In genomic region chr10:116044722-116045374, GRCh38 we compare ENCODE assay signal across 18 cellular contexts.
DNase-seq lines count a peak whose midpoint lies in the region; ATAC-seq and TF ChIP-seq lines count a peak whose summit lies in the region.
"Had no signal": no experiment of that assay in that cellular context is flagged by ENCODE, and none has a peak within 500 bp of the region (broad histone marks: within the 10 kb centered on the region; RNA-seq: fewer than 3 reads in every experiment).

No MANE protein-coding gene starts in this region.

- TF ChIP-seq CTCF in HFFc6 (IDR thresholded peaks at IDR 0.05) (no peak), brain (conservative IDR thresholded peaks at IDR 0.05) (no peak)

- H3K27ac ChIP-seq in right cardiac atrium (ENCODE audit: low read length) = peak overlapping the region; percentile 48
- H3K27ac ChIP-seq in subcutaneous abdominal adipose tissue (ENCODE audit: low read depth, low read length) = peak overlapping the region; percentile 55
- H3K27ac ChIP-seq: brain microvascular endothelial cell, RWPE1 had no signal

- CTCF ChIA-PET in activated CD8-positive, alpha-beta T cell treated with anti-CD3 and anti-CD28 coated beads, Interleukin-2, amount 10 ng/mL, durations not matched to agents 7 days and 5 days (lab: Charles Lee) = no interaction called here

- H3K27ac Mint-ChIP-seq in HFFc6 (no peak overlapping the region), brain (peak overlapping the region in 3 of 5 experiments; percentile 29 to 58 (median 51))
- no peak overlapping the region for H3K27ac Mint-ChIP-seq in activated CD8-positive, alpha-beta T cell treated with anti-CD3 and anti-CD28 coated beads, Interleukin-2, amount 10 ng/mL, durations not matched to agents 7 days and 5 days
- H3K27ac Mint-ChIP-seq in stimulated activated naive B cell treated with anti-CD40 and anti-IgM and Interleukin-4, amounts not matched to agents 10 μg/mL and 1 μg/mL and 100 μg/mL, for 72 hours = no peak overlapping the region
- H3K27ac Mint-ChIP-seq: CD8-positive, alpha-beta T cell; effector memory CD8-positive, alpha-beta T cell; stimulated activated memory B cell treated with anti-CD40 and anti-IgM and Interleukin-4, amounts not matched to agents 10 μg/mL and 1 μg/mL and 100 μg/mL, for 72 hours had no signal

- H3K9ac ChIP-seq in subcutaneous abdominal adipose tissue (ENCODE audit: low read length in 5 of 5) = no peak overlapping the region

- peak; percentile 91 to 93 for ATAC-seq in right cardiac atrium
- ATAC-seq in activated CD8-positive, alpha-beta T cell treated with anti-CD3 and anti-CD28 coated beads, Interleukin-2, amount 10 ng/mL, durations not matched to agents 7 days and 5 days = no peak
- no peak for ATAC-seq in stimulated activated naive B cell treated with anti-CD40 and anti-IgM and Interleukin-4, amounts not matched to agents 10 μg/mL and 1 μg/mL and 100 μg/mL, for 72 hours (replicated peaks)
- ATAC-seq: CD8-positive, alpha-beta T cell; effector memory CD8-positive, alpha-beta T cell; K562; stimulated activated memory B cell treated with anti-CD40 and anti-IgM and Interleukin-4, amounts not matched to agents 10 μg/mL and 1 μg/mL and 100 μg/mL, for 72 hours had no signal

- H3K27me3 Mint-ChIP-seq in HFFc6 (ENCODE audit: insufficient read depth) = peaks cover 8% of the 10 kb centered on the region
- H3K27me3 Mint-ChIP-seq in brain = peaks cover 3% of the 10 kb centered on the region
- no peaks in the 10 kb centered on the region for H3K27me3 Mint-ChIP-seq in activated CD8-positive, alpha-beta T cell treated with anti-CD3 and anti-CD28 coated beads, Interleukin-2, amount 10 ng/mL, durations not matched to agents 7 days and 5 days (ENCODE audit: low read depth)
- H3K27me3 Mint-ChIP-seq in stimulated activated naive B cell treated with anti-CD40 and anti-IgM and Interleukin-4, amounts not matched to agents 10 μg/mL and 1 μg/mL and 100 μg/mL, for 72 hours = peaks cover 0 to 5% of the 10 kb centered on the region in 2 donors
- H3K27me3 Mint-ChIP-seq: effector memory CD8-positive, alpha-beta T cell; stimulated activated memory B cell treated with anti-CD40 and anti-IgM and Interleukin-4, amounts not matched to agents 10 μg/mL and 1 μg/mL and 100 μg/mL, for 72 hours had no signal

- POLR2A ChIA-PET in activated CD8-positive, alpha-beta T cell treated with anti-CD3 and anti-CD28 coated beads, Interleukin-2, amount 10 ng/mL, durations not matched to agents 7 days and 5 days (lab: Charles Lee) = no interaction called here

- no peaks in the 10 kb centered on the region for H3K4me1 ChIP-seq in right cardiac atrium (ENCODE audit: control insufficient read depth, insufficient read depth, low read length)
- peaks cover 12 to 50% (median 38%) of the 10 kb centered on the region in 5 donors for H3K4me1 ChIP-seq in subcutaneous abdominal adipose tissue (ENCODE audit: control insufficient read depth in 5 of 5, insufficient read depth in 5 of 5, low read length in 5 of 5)

- intact Hi-C loops in right cardiac atrium (cut with DNase I) = no loop called here

- H3K9me3 ChIP-seq in right cardiac atrium (ENCODE audit: control insufficient read depth, low read length) = no peaks in the 10 kb centered on the region
- H3K9me3 ChIP-seq in subcutaneous abdominal adipose tissue (ENCODE audit: control insufficient read depth in 5 of 5, low read length in 5 of 5) = no peaks in the 10 kb centered on the region

- H3K4me1 Mint-ChIP-seq in HFFc6 (ENCODE audit: low read depth) (no peaks in the 10 kb centered on the region), brain (peaks cover 45% of the 10 kb centered on the region)
- H3K4me1 Mint-ChIP-seq in activated CD8-positive, alpha-beta T cell treated with anti-CD3 and anti-CD28 coated beads, Interleukin-2, amount 10 ng/mL, durations not matched to agents 7 days and 5 days (ENCODE audit: low read depth) = no peaks in the 10 kb centered on the region
- no peaks in the 10 kb centered on the region for H3K4me1 Mint-ChIP-seq in stimulated activated naive B cell treated with anti-CD40 and anti-IgM and Interleukin-4, amounts not matched to agents 10 μg/mL and 1 μg/mL and 100 μg/mL, for 72 hours
- H3K4me1 Mint-ChIP-seq: stimulated activated memory B cell treated with anti-CD40 and anti-IgM and Interleukin-4, amounts not matched to agents 10 μg/mL and 1 μg/mL and 100 μg/mL, for 72 hours had no signal

- peak; percentile 9 for DNase-seq in HFFc6
- peak; percentile 66 to 78 (median 69) for DNase-seq in right cardiac atrium
- no peak for DNase-seq in activated CD8-positive, alpha-beta T cell treated with anti-CD3 and anti-CD28 coated beads, Interleukin-2, amount 10 ng/mL, durations not matched to agents 7 days and 5 days
- no peak for DNase-seq in 8988T
- DNase-seq in stimulated activated naive B cell treated with anti-CD40 and anti-IgM and Interleukin-4, amounts not matched to agents 10 μg/mL and 1 μg/mL and 100 μg/mL, for 72 hours = no peak
- DNase-seq in SKM-1 (lab: John Stamatoyannopoulos, UW; ENCODE audit: unreplicated experiment) = no peak
- DNase-seq: activated CD4-positive, alpha-beta T cell treated with anti-CD3 and anti-CD28 coated beads, Interleukin-2, amount 50 U/mL, for 48 hours; brain microvascular endothelial cell; CD8-positive, alpha-beta T cell; effector memory CD8-positive, alpha-beta T cell; H7; NCI-H1694 treated with DMSO at 0.1 percent for 48 hours; stimulated activated CD4-positive, alpha-beta T cell treated with anti-CD3 and anti-CD28 coated beads, Interleukin-4, amount 100 ng/mL, for 24 hours had no signal

- no peaks in the 10 kb centered on the region for H3K9me3 Mint-ChIP-seq in HFFc6
- H3K9me3 Mint-ChIP-seq in brain = peaks cover 0 to 11% (median 0%) of the 10 kb centered on the region in 5 experiments
- peaks cover 4% of the 10 kb centered on the region for H3K9me3 Mint-ChIP-seq in activated CD8-positive, alpha-beta T cell treated with anti-CD3 and anti-CD28 coated beads, Interleukin-2, amount 10 ng/mL, durations not matched to agents 7 days and 5 days (ENCODE audit: insufficient read depth)
- H3K9me3 Mint-ChIP-seq in stimulated activated naive B cell treated with anti-CD40 and anti-IgM and Interleukin-4, amounts not matched to agents 10 μg/mL and 1 μg/mL and 100 μg/mL, for 72 hours = peaks cover 9% of the 10 kb centered on the region in 2 donors
- H3K9me3 Mint-ChIP-seq: CD8-positive, alpha-beta T cell had no signal

- H3K36me3 ChIP-seq in subcutaneous abdominal adipose tissue (ENCODE audit: control insufficient read depth in 5 of 5, insufficient read depth in 5 of 5, low read length in 5 of 5) = no peaks in the 10 kb centered on the region
- H3K36me3 ChIP-seq: brain microvascular endothelial cell had no signal

- H3K4me3 ChIP-seq in right cardiac atrium (ENCODE audit: low read length) (no peak overlapping the region), subcutaneous abdominal adipose tissue (ENCODE audit: low read depth in 1 of 5, low read length in 5 of 5) (peak overlapping the region in 3 of 5 donors; percentile 7 to 31 (median 12))
- H3K4me3 ChIP-seq: K562 had no signal

- no peaks in the 10 kb centered on the region for H3K27me3 ChIP-seq in right cardiac atrium (ENCODE audit: control insufficient read depth, insufficient read depth)
- no peaks in the 10 kb centered on the region for H3K27me3 ChIP-seq in subcutaneous abdominal adipose tissue (ENCODE audit: control insufficient read depth in 5 of 5, insufficient read depth in 4 of 5, low read length in 5 of 5)
- H3K27me3 ChIP-seq: brain microvascular endothelial cell had no signal

- 29% methylated on average over 4 of the region's 4 CpGs for WGBS in right cardiac atrium

- no peaks in the 10 kb centered on the region for H3K36me3 Mint-ChIP-seq in HFFc6 (ENCODE audit: low read depth)
- no peaks in the 10 kb centered on the region for H3K36me3 Mint-ChIP-seq in brain
- H3K36me3 Mint-ChIP-seq in activated CD8-positive, alpha-beta T cell treated with anti-CD3 and anti-CD28 coated beads, Interleukin-2, amount 10 ng/mL, durations not matched to agents 7 days and 5 days (ENCODE audit: low read depth) = no peaks in the 10 kb centered on the region
- H3K36me3 Mint-ChIP-seq in stimulated activated naive B cell treated with anti-CD40 and anti-IgM and Interleukin-4, amounts not matched to agents 10 μg/mL and 1 μg/mL and 100 μg/mL, for 72 hours = no peaks in the 10 kb centered on the region
- H3K36me3 Mint-ChIP-seq: CD8-positive, alpha-beta T cell; stimulated activated memory B cell treated with anti-CD40 and anti-IgM and Interleukin-4, amounts not matched to agents 10 μg/mL and 1 μg/mL and 100 μg/mL, for 72 hours had no signal

- no peak overlapping the region for H3K4me3 Mint-ChIP-seq in HFFc6
- no peak overlapping the region for H3K4me3 Mint-ChIP-seq in brain
- no peak overlapping the region for H3K4me3 Mint-ChIP-seq in activated CD8-positive, alpha-beta T cell treated with anti-CD3 and anti-CD28 coated beads, Interleukin-2, amount 10 ng/mL, durations not matched to agents 7 days and 5 days
- no peak overlapping the region for H3K4me3 Mint-ChIP-seq in stimulated activated naive B cell treated with anti-CD40 and anti-IgM and Interleukin-4, amounts not matched to agents 10 μg/mL and 1 μg/mL and 100 μg/mL, for 72 hours
- H3K4me3 Mint-ChIP-seq: CD8-positive, alpha-beta T cell; effector memory CD8-positive, alpha-beta T cell; stimulated activated memory B cell treated with anti-CD40 and anti-IgM and Interleukin-4, amounts not matched to agents 10 μg/mL and 1 μg/mL and 100 μg/mL, for 72 hours had no signal

Comparison
In these comparisons a context has a peak if more than half of its experiments do, and no peak if none do; other contexts are left out.
1. DNase-seq: peak in HFFc6 (single experiment) and right cardiac atrium (3 of 3); none in activated CD8-positive, alpha-beta T cell treated with anti-CD3 and anti-CD28 coated beads, Interleukin-2, amount 10 ng/mL, durations not matched to agents 7 days and 5 days (single experiment), 8988T (single experiment), stimulated activated naive B cell treated with anti-CD40 and anti-IgM and Interleukin-4, amounts not matched to agents 10 μg/mL and 1 μg/mL and 100 μg/mL, for 72 hours (single experiment) and SKM-1 (single experiment).
2. H3K27ac Mint-ChIP-seq: peak in brain (3 of 5); none in HFFc6 (single experiment), activated CD8-positive, alpha-beta T cell treated with anti-CD3 and anti-CD28 coated beads, Interleukin-2, amount 10 ng/mL, durations not matched to agents 7 days and 5 days (single experiment) and stimulated activated naive B cell treated with anti-CD40 and anti-IgM and Interleukin-4, amounts not matched to agents 10 μg/mL and 1 μg/mL and 100 μg/mL, for 72 hours (single experiment).
3. ATAC-seq: peak in right cardiac atrium (2 of 2); none in activated CD8-positive, alpha-beta T cell treated with anti-CD3 and anti-CD28 coated beads, Interleukin-2, amount 10 ng/mL, durations not matched to agents 7 days and 5 days (single experiment) and stimulated activated naive B cell treated with anti-CD40 and anti-IgM and Interleukin-4, amounts not matched to agents 10 μg/mL and 1 μg/mL and 100 μg/mL, for 72 hours (0 of 2).